Comparison of ENCODE assay signal across 8 cellular contexts in genomic region chr14:91416744-91417133, GRCh38. TPM values are rescaled to one million over a fixed set of nuclear protein-coding genes. Genes with fewer than 3 reads are reported as not detected.
DNase-seq lines count a peak whose midpoint lies in the region; ATAC-seq and TF ChIP-seq lines count a peak whose summit lies in the region.

No MANE protein-coding gene starts in this region.

- no peak overlapping the region for H4K8ac ChIP-seq in trophoblast cell (ENCODE audit: low read depth, low read length)

- WGBS in esophagus muscularis mucosa: 30% methylated on average over 20 of the region's 20 CpGs
- no CpG with 5 or more reads among the region's 20 CpGs for WGBS in trophoblast cell (ENCODE audit: extremely low coverage, insufficient coverage, insufficient read length)

- TF ChIP-seq POLR2A in Peyer's patch (IDR thresholded peaks at IDR 0.05): no peak
- no peak for TF ChIP-seq POLR2A in esophagus muscularis mucosa (IDR thresholded peaks at IDR 0.05; ENCODE audit: low read depth)

- no peak overlapping the region for H3K14ac ChIP-seq in trophoblast cell (ENCODE audit: low read length)

- TF ChIP-seq CTCF in Peyer's patch (IDR thresholded peaks at IDR 0.05) (no peak), esophagus muscularis mucosa (IDR thresholded peaks at IDR 0.05) (no peak)

- H3K9me3 ChIP-seq in Peyer's patch: no peaks in the 10 kb centered on the region
- no peaks in the 10 kb centered on the region for H3K9me3 ChIP-seq in esophagus muscularis mucosa
- H3K9me3 ChIP-seq in trophoblast cell (ENCODE audit: insufficient read depth, low read depth, low read length): no peaks in the 10 kb centered on the region

- H4K12ac ChIP-seq in trophoblast cell (ENCODE audit: low read depth, low read length): no peak overlapping the region

- intact Hi-C loops in esophagus muscularis mucosa (cut with DNase I): no loop called here

- TF ChIP-seq EP300 in esophagus muscularis mucosa (IDR thresholded peaks at IDR 0.05): no peak

- H3K36me3 ChIP-seq in H7 (replicated peaks; ENCODE audit: control insufficient read depth, insufficient read depth, low read length) (no peaks in the 10 kb centered on the region; the same call in 1 of the 2 replicates), Peyer's patch (no peaks in the 10 kb centered on the region), esophagus muscularis mucosa (no peaks in the 10 kb centered on the region), trophoblast cell (ENCODE audit: control insufficient read depth in 1 of 2, insufficient read depth in 2 of 2, low read length in 2 of 2) (no peaks in the 10 kb centered on the region)

- DNase-seq in H7 (peak; percentile 37), Peyer's patch (peak in 2 of 3 donors; percentile 55 to 76), esophagus muscularis mucosa (ENCODE audit: extremely low spot score) (no peak), trophoblast cell (no peak), NCI-H526 treated with DMSO at 0.1 percent for 48 hours (lab: John Stamatoyannopoulos, UW) (no peak), NCI-H510A (lab: John Stamatoyannopoulos, UW) (no peak)

- no peak overlapping the region for H4K91ac ChIP-seq in trophoblast cell (ENCODE audit: low read depth, low read length)

- peaks cover 0 to 36% (median 19%) of the 10 kb centered on the region in 4 donors for H3K4me1 ChIP-seq in Peyer's patch
- peaks cover 13 to 24% (median 22%) of the 10 kb centered on the region in 4 donors for H3K4me1 ChIP-seq in esophagus muscularis mucosa
- H3K4me1 ChIP-seq in trophoblast cell (ENCODE audit: control insufficient read depth in 1 of 2, insufficient read depth in 2 of 2, low read length in 2 of 2): peaks cover 26 to 39% of the 10 kb centered on the region in 2 experiments

- peak overlapping the region; percentile 55 for H3K9ac ChIP-seq in trophoblast cell (ENCODE audit: low read length)

- H2AK5ac ChIP-seq in trophoblast cell (ENCODE audit: low read length): no peak overlapping the region

- no peak overlapping the region for H3K18ac ChIP-seq in trophoblast cell (ENCODE audit: low read length)

- H3K27ac ChIP-seq in Peyer's patch (peak overlapping the region; percentile 80 to 98 (median 88)), esophagus muscularis mucosa (replicated peaks in 1 of 4) (peak overlapping the region in 2 of 4 donors; percentile 12 to 43), trophoblast cell (ENCODE audit: low read depth, low read length) (no peak overlapping the region)

- no peak overlapping the region for H3K23ac ChIP-seq in trophoblast cell (ENCODE audit: low read length)

- H2AFZ ChIP-seq in trophoblast cell (ENCODE audit: insufficient read depth, low read length, poor library complexity): no peak overlapping the region

- peak overlapping the region; percentile 99 for H3K4me2 ChIP-seq in trophoblast cell (ENCODE audit: low read length)

- peak overlapping the region; percentile 83 for H3K4me3 ChIP-seq in H7 (ENCODE audit: insufficient read depth, low read depth, low read length)
- H3K4me3 ChIP-seq in Peyer's patch: peak overlapping the region; percentile 93 to 98 (median 95)
- peak overlapping the region; percentile 56 to 72 (median 59) for H3K4me3 ChIP-seq in esophagus muscularis mucosa
- peak overlapping the region; percentile 70 for H3K4me3 ChIP-seq in trophoblast cell (ENCODE audit: low read depth, low read length)

- no peak overlapping the region for H2BK120ac ChIP-seq in trophoblast cell (ENCODE audit: insufficient read depth, low read length, poor library complexity)

- H3K4ac ChIP-seq in trophoblast cell (ENCODE audit: low read depth, low read length): no peak overlapping the region

- ATAC-seq in GM21529 (IDR thresholded peaks at IDR 0.05; ENCODE audit: unreplicated experiment) (no peak), HG03175 (IDR thresholded peaks at IDR 0.05; ENCODE audit: unreplicated experiment) (no peak)

- H3K27me3 ChIP-seq in H7 (ENCODE audit: control insufficient read depth, insufficient read depth, low read length): no peaks in the 10 kb centered on the region
- H3K27me3 ChIP-seq in Peyer's patch: no peaks in the 10 kb centered on the region
- H3K27me3 ChIP-seq in esophagus muscularis mucosa: peaks cover 0 to 27% (median 3%) of the 10 kb centered on the region in 4 donors
- no peaks in the 10 kb centered on the region for H3K27me3 ChIP-seq in trophoblast cell (ENCODE audit: insufficient read depth, low read length)

- no peak overlapping the region for H2BK5ac ChIP-seq in trophoblast cell (ENCODE audit: low read depth, low read length, poor library complexity)

- H3K79me1 ChIP-seq in trophoblast cell (ENCODE audit: low read length): peaks cover 3% of the 10 kb centered on the region

- no peak overlapping the region for H2BK12ac ChIP-seq in trophoblast cell (ENCODE audit: low read length)

- H3K79me2 ChIP-seq in trophoblast cell (ENCODE audit: control insufficient read depth, insufficient read depth, low read length, poor library complexity): no peaks in the 10 kb centered on the region

RNA-seq across cellular contexts. Expression of gene CCDC88C, which starts 0.9 kb away (rescaled TPM):
- total RNA-seq in H7 (2014; rRNA removed; shearing (Covaris generic)): 25.2 and 34.0 TPM in 2 replicates
- total RNA-seq in Peyer's patch (100 to 1,000 TPM in 1 of 4 donors, 10 to 100 TPM in 3; 18.9 to 189 (median 77.2) TPM), esophagus muscularis mucosa (1 to 10 TPM; 4.2 to 6.3 (median 5.6) TPM)
- polyA plus RNA-seq in trophoblast cell (2013): 3.1 and 3.4 TPM in 2 replicates

Comparison
In these comparisons a context has a peak if more than half of its experiments do, and no peak if none do; other contexts are left out.
1. DNase-seq: peak in H7 (single experiment) and Peyer's patch (2 of 3); none in esophagus muscularis mucosa (single experiment), trophoblast cell (0 of 2), NCI-H526 treated with DMSO at 0.1 percent for 48 hours (single experiment) and NCI-H510A (single experiment).
2. Peak in every context shown above with its lines, with median percentiles within 50 percentile points of each other: H3K4me3 ChIP-seq.